8 cellular contexts compared by ENCODE assay signal in the genomic region with DNA sequence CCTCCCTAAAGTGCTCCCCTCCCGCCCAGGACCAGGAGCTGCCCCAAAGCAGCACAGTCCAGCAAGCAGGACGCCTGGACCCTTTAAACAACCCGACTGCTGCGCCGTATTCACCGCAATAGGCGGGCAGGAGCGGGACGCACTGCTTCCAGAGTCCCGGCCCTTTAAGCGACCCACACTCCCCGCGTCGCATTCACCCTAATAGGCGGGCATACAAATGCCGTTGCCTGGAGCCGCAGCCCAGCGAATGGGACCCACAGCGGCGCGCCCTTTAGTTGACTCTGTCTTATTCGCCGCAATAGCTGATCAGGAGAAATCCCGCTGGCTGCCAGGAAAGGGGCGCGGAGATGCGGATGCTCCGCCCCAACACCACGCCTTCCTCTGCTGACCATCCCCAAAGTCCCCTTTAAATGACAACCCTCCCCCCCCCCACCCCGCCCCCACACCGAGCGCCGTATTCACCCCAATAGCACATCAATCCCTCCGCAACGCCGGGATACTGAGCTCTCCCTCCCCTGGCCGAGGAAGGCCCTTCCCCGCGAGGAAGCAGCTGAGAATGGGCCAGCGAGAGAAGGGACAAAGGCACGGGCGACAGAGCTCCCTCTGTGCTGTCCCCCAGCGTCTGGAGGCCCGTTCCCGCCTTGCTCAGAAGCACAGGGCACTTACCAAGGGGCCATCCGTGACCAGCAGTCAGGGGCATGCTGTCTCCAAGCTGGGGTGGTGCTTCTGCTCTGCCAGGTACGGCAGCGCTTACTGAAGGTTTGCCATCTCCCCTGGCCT. TPM values are rescaled to one million over a fixed set of nuclear protein-coding genes. Genes with fewer than 3 reads are reported as not detected.
DNase-seq lines count a peak whose midpoint lies in the region; ATAC-seq and TF ChIP-seq lines count a peak whose summit lies in the region.

No MANE protein-coding gene starts in this region.

- peak overlapping the region; percentile 27 for H3K27ac Mint-ChIP-seq in T-helper 17 cell

- peak overlapping the region; percentile 65 to 85 (median 80) for H3K27ac ChIP-seq in esophagus squamous epithelium
- no peak overlapping the region for H3K27ac ChIP-seq in mesodermal cell (ENCODE audit: low read depth, low read length, severe bottlenecking)

- TF ChIP-seq CTCF in esophagus squamous epithelium (IDR thresholded peaks at IDR 0.05) = no peak

- intact Hi-C loops in esophagus squamous epithelium (cut with DNase I) = no loop called here

- WGBS in esophagus squamous epithelium, 2 donors = 0% methylated on average over 7 of the region's 48 CpGs; no CpG with 5 or more reads in 1 of the 2 donors
- 2 to 3% methylated on average over 28 to 43 of the region's 48 CpGs for WGBS in mesodermal cell (ENCODE audit: insufficient coverage in 2 of 2), 2 experiments

- H3K4me1 Mint-ChIP-seq in T-helper 17 cell = peaks cover 20% of the 10 kb centered on the region

- TF ChIP-seq POLR2A in esophagus squamous epithelium (IDR thresholded peaks at IDR 0.05) = no peak

- peak overlapping the region; percentile 22 to 66 (median 48) for H3K4me3 ChIP-seq in esophagus squamous epithelium
- peak overlapping the region; percentile 45 for H3K4me3 ChIP-seq in mesodermal cell (ENCODE audit: extremely low read depth, insufficient read depth, low read length, poor library complexity, severe bottlenecking)

- DNase-seq in AG20443 (ENCODE audit: low spot score) = peak; percentile 86
- DNase-seq in HT1080 (ENCODE audit: low read depth) = peak; percentile 67
- DNase-seq in T-helper 17 cell = peak in 1 of 3 donors; percentile 5
- no peak for DNase-seq in esophagus squamous epithelium (lab: John Stamatoyannopoulos, UW)
- DNase-seq in stromal cell of bone marrow (ENCODE audit: low read depth) = peak; percentile 92
- no peak for DNase-seq in NCI-H446 treated with DMSO at 0.1 percent for 48 hours (lab: John Stamatoyannopoulos, UW)

- H3K27me3 ChIP-seq in esophagus squamous epithelium = peaks cover 0 to 3% (median 0%) of the 10 kb centered on the region in 4 donors

- H3K9me3 ChIP-seq in T-helper 17 cell (ENCODE audit: control insufficient read depth, low read length, poor library complexity, severe bottlenecking) = no peaks in the 10 kb centered on the region
- no peaks in the 10 kb centered on the region for H3K9me3 ChIP-seq in esophagus squamous epithelium
- H3K9me3 ChIP-seq in mesodermal cell (ENCODE audit: control insufficient read depth, low read length) = no peaks in the 10 kb centered on the region

- ATAC-seq in T-helper 17 cell (no peak), GM18867 (IDR thresholded peaks at IDR 0.05; ENCODE audit: unreplicated experiment) (no peak)

- H3K27me3 Mint-ChIP-seq in T-helper 17 cell = peaks cover 17% of the 10 kb centered on the region

- H3K4me3 Mint-ChIP-seq in T-helper 17 cell = peak overlapping the region; percentile 7

- no peaks in the 10 kb centered on the region for H3K36me3 Mint-ChIP-seq in T-helper 17 cell (ENCODE audit: low read depth)

- H3K4me1 ChIP-seq in esophagus squamous epithelium (peaks cover 60 to 97% (median 60%) of the 10 kb centered on the region in 3 donors), mesodermal cell (ENCODE audit: control insufficient read depth, insufficient read depth, low read length, poor library complexity, severe bottlenecking) (peaks cover 34% of the 10 kb centered on the region)

- H3K36me3 ChIP-seq in esophagus squamous epithelium = no peaks in the 10 kb centered on the region
- peaks cover 3% of the 10 kb centered on the region for H3K36me3 ChIP-seq in mesodermal cell (ENCODE audit: control insufficient read depth, insufficient read depth, low read length)

RNA-seq across cellular contexts. Expression of a gene that starts 4.7 kb away (rescaled TPM):
- 9.6 and 14.1 TPM in 2 replicates for total RNA-seq in HT1080 (2014; rRNA removed; shearing (Covaris generic))
- 7.7 and 8.4 TPM in 2 replicates for polyA plus RNA-seq in HT1080 (2015; cell fraction: cytosol; rRNA removed)
- 23.9 and 28.5 TPM in 2 replicates for polyA plus RNA-seq in HT1080 (2015; cell fraction: nucleus; rRNA removed)
- total RNA-seq in T-helper 17 cell = 1 to 10 TPM; 6.8 to 8.1 TPM
- total RNA-seq in esophagus squamous epithelium = 10 to 100 TPM; 11.9 to 30.9 (median 17.9) TPM
- 15.9 TPM for polyA plus RNA-seq in mesodermal cell (2013, experiment 1 of 2)
- 11.4 TPM for polyA plus RNA-seq in mesodermal cell (2013, experiment 2 of 2)

RNA-seq across cellular contexts. Expression of a gene that starts 58.2 kb away (rescaled TPM):
- not detected in 2 replicates for total RNA-seq in HT1080 (2014; rRNA removed; shearing (Covaris generic))
- polyA plus RNA-seq in HT1080 (2015; cell fraction: cytosol; rRNA removed) = not detected in 2 replicates
- not detected in 2 replicates for polyA plus RNA-seq in HT1080 (2015; cell fraction: nucleus; rRNA removed)
- total RNA-seq in T-helper 17 cell = not detected
- not detected for total RNA-seq in esophagus squamous epithelium
- not detected for polyA plus RNA-seq in mesodermal cell (2013, experiment 1 of 2)
- not detected for polyA plus RNA-seq in mesodermal cell (2013, experiment 2 of 2)

Comparison
In these comparisons a context has a peak if more than half of its experiments do, and no peak if none do; other contexts are left out.
1. DNase-seq: peak in AG20443 (single experiment), HT1080 (single experiment) and stromal cell of bone marrow (single experiment); none in esophagus squamous epithelium (single experiment) and NCI-H446 treated with DMSO at 0.1 percent for 48 hours (single experiment).